3 cellular contexts compared by ENCODE assay signal in the genomic region with DNA sequence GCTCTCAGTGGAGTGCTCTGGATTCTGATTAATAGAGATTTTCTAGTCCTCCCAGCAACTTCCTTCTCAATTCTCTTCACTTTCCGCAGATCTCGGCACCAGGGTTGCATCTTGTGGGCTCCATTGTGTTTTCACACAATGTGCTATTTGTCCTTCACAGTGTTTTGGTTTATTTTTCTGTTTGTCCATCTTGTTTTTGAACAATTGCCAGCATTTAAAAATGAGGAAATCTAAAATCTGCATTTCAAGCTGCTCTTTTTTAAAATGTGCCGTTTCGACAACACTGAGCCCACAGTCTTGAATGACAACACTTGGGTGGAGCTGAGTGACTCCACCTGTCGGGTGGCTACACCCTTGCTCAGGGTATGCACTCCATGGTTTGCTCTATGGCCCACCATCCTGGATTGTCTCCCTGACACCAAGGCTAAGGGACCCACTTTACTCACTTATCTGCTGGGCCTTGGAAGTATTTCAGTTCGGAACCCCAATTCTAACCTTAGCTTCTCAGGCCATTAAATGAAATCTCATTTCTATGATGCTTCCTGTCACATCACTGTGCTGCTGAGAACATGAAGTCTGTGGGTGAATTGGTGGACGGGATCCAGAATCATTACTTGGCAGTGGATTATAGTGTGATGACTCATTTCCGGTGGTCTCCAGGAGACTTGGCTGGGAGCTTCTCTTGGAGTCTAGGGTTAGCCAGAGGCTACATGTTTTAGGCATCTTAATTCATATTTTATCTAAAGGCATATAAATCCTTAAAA.
TF ChIP-seq lines count a peak whose summit lies in the region.

No MANE protein-coding gene starts in this region.

TF ChIP-seq in K562, 482 proteins besides CTCF, POLR2A, EP300 and RAD21:
- TF ChIP-seq ZNF512 (tag; IDR thresholded peaks at IDR 0.05): no peak
- TF ChIP-seq, protein P1, sequence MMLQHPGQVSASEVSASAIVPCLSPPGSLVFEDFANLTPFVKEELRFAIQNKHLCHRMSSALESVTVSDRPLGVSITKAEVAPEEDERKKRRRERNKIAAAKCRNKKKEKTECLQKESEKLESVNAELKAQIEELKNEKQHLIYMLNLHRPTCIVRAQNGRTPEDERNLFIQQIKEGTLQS (IDR thresholded peaks at IDR 0.05): peak; percentile 34; the same call in 1 of the 2 replicates
- TF ChIP-seq, protein P1 (CRISPR knock-in tag; conservative IDR thresholded peaks at IDR 0.05): no peak
- TF ChIP-seq JUND (IDR thresholded peaks at IDR 0.05; ENCODE audit: borderline replicate concordance, low read depth, low read length): peak; percentile 48; the same call in 1 of the 2 replicates
- peak; percentile 38; the same call in 1 of the 3 replicates for TF ChIP-seq JUND (tag; IDR thresholded peaks at IDR 0.05; ENCODE audit: borderline replicate concordance, low read depth, low read length)
- TF ChIP-seq, protein P2, sequence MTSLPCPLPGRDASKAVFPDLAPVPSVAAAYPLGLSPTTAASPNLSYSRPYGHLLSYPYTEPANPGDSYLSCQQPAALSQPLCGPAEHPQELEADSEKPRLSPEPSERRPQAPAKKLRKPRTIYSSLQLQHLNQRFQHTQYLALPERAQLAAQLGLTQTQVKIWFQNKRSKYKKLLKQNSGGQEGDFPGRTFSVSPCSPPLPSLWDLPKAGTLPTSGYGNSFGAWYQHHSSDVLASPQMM (CRISPR knock-in tag; IDR thresholded peaks at IDR 0.05): no peak
- TF ChIP-seq TCF15 (CRISPR knock-in tag; IDR thresholded peaks at IDR 0.05): no peak
- TF ChIP-seq ZNF639 (CRISPR knock-in tag; conservative IDR thresholded peaks at IDR 0.05 in 1 of 2, IDR thresholded peaks at IDR 0.05 in 1 of 2): no peak

TF ChIP-seq in HepG2, 621 proteins besides CTCF, POLR2A, EP300 and RAD21:
- TF ChIP-seq, protein P3, sequence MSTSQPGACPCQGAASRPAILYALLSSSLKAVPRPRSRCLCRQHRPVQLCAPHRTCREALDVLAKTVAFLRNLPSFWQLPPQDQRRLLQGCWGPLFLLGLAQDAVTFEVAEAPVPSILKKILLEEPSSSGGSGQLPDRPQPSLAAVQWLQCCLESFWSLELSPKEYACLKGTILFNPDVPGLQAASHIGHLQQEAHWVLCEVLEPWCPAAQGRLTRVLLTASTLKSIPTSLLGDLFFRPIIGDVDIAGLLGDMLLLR (CRISPR knock-in tag; IDR thresholded peaks at IDR 0.05): no peak
- no peak for TF ChIP-seq GTF3A (CRISPR knock-in tag; conservative IDR thresholded peaks at IDR 0.05)
- TF ChIP-seq, protein P4, sequence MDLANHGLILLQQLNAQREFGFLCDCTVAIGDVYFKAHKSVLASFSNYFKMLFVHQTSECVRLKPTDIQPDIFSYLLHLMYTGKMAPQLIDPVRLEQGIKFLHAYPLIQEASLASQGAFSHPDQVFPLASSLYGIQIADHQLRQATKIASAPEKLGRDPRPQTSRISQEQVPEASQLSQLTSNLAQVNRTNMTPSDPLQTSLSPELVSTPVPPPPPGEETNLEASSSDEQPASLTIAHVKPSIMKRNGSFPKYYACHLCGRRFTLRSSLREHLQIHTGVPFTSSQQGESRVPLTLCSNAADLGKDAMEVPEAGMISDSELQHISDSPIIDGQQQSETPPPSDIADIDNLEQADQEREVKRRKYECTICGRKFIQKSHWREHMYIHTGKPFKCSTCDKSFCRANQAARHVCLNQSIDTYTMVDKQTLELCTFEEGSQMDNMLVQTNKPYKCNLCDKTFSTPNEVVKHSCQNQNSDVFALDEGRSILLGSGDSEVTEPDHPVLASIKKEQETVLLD (CRISPR knock-in tag; IDR thresholded peaks at IDR 0.05; ENCODE audit: low read depth): no peak
- no peak for TF ChIP-seq ZNF589 (CRISPR knock-in tag; conservative IDR thresholded peaks at IDR 0.05)
- no peak for TF ChIP-seq ZNF292 (CRISPR knock-in tag; IDR thresholded peaks at IDR 0.05; ENCODE audit: borderline replicate concordance, low read depth)
- TF ChIP-seq ZNF430 (CRISPR knock-in tag; IDR thresholded peaks at IDR 0.05): no peak
- no peak for TF ChIP-seq PHB2 (IDR thresholded peaks at IDR 0.05; ENCODE audit: partially characterized antibody)
- TF ChIP-seq ZBTB26 (CRISPR knock-in tag; IDR thresholded peaks at IDR 0.05; ENCODE audit: borderline replicate concordance): no peak
- no peak for TF ChIP-seq SUZ12 (IDR thresholded peaks at IDR 0.05; ENCODE audit: low read depth, low read length)
- no peak for TF ChIP-seq ZNF275 (CRISPR knock-in tag; IDR thresholded peaks at IDR 0.05; ENCODE audit: borderline replicate concordance)
- no peak for TF ChIP-seq ZNF326 (CRISPR knock-in tag; IDR thresholded peaks at IDR 0.05; ENCODE audit: borderline replicate concordance)
- TF ChIP-seq MYNN (CRISPR knock-in tag; IDR thresholded peaks at IDR 0.05; ENCODE audit: low read depth): no peak
- TF ChIP-seq, protein P5, sequence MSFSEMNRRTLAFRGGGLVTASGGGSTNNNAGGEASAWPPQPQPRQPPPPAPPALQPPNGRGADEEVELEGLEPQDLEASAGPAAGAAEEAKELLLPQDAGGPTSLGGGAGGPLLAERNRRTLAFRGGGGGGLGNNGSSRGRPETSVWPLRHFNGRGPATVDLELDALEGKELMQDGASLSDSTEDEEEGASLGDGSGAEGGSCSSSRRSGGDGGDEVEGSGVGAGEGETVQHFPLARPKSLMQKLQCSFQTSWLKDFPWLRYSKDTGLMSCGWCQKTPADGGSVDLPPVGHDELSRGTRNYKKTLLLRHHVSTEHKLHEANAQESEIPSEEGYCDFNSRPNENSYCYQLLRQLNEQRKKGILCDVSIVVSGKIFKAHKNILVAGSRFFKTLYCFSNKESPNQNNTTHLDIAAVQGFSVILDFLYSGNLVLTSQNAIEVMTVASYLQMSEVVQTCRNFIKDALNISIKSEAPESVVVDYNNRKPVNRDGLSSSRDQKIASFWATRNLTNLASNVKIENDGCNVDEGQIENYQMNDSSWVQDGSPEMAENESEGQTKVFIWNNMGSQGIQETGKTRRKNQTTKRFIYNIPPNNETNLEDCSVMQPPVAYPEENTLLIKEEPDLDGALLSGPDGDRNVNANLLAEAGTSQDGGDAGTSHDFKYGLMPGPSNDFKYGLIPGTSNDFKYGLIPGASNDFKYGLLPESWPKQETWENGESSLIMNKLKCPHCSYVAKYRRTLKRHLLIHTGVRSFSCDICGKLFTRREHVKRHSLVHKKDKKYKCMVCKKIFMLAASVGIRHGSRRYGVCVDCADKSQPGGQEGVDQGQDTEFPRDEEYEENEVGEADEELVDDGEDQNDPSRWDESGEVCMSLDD (CRISPR knock-in tag; IDR thresholded peaks at IDR 0.05; ENCODE audit: borderline replicate concordance): no peak
- no peak for TF ChIP-seq ZNF598 (CRISPR knock-in tag; IDR thresholded peaks at IDR 0.05; ENCODE audit: borderline replicate concordance)
TF ChIP-seq in HepG2: peak in this region for 0.

TF ChIP-seq in GM12891, 5 proteins besides CTCF, POLR2A, EP300 and RAD21:
- TF ChIP-seq PAX5 (IDR thresholded peaks at IDR 0.05; ENCODE audit: insufficient read depth, low read length, severe bottlenecking) (no peak), POLR2AphosphoS5 (IDR thresholded peaks at IDR 0.05; ENCODE audit: low read depth, low read length) (no peak), POU2F2 (IDR thresholded peaks at IDR 0.05; ENCODE audit: low read depth, low read length) (no peak), TAF1 (IDR thresholded peaks at IDR 0.05; ENCODE audit: low read depth, low read length) (no peak), SPI1 (IDR thresholded peaks at IDR 0.05; ENCODE audit: low read depth, low read length) (no peak)
